11 cellular contexts compared by ENCODE assay signal in genomic region chr16:66070140-66070887, GRCh38.
A peak's percentile ranks its signal among the peaks of the same experiment; 100 is the strongest.
DNase-seq lines count a peak whose midpoint lies in the region; ATAC-seq and TF ChIP-seq lines count a peak whose summit lies in the region.
"Had no signal": no experiment of that assay in that cellular context is flagged by ENCODE, and none has a peak within 500 bp of the region (broad histone marks: within the 10 kb centered on the region; RNA-seq: fewer than 3 reads in every experiment).

No MANE protein-coding gene starts in this region.

- peaks cover 8% of the 10 kb centered on the region for H3K9me3 Mint-ChIP-seq in mesothelial cell of epicardium

- TF ChIP-seq CTCF in esophagus muscularis mucosa (IDR thresholded peaks at IDR 0.05) (no peak), mesothelial cell of epicardium (IDR thresholded peaks at IDR 0.05; ENCODE audit: unreplicated experiment) (no peak), transverse colon (IDR thresholded peaks at IDR 0.05) (no peak)

- DNase-seq in NCI-H345 (lab: John Stamatoyannopoulos, UW) (peak; percentile 6), NCI-H345 treated with DMSO at 0.1 percent for 48 hours (lab: John Stamatoyannopoulos, UW; ENCODE audit: unreplicated experiment) (no peak), esophagus muscularis mucosa (ENCODE audit: extremely low spot score) (peak; percentile 93), mesothelial cell of epicardium (ENCODE audit: low spot score in 2 of 2, unreplicated experiment in 2 of 2) (no peak), transverse colon (peak; percentile 52), NCI-H2107 treated with DMSO at 0.1 percent for 48 hours (lab: John Stamatoyannopoulos, UW; ENCODE audit: unreplicated experiment) (no peak)

- TF ChIP-seq EP300 in esophagus muscularis mucosa (IDR thresholded peaks at IDR 0.05) = no peak
- TF ChIP-seq EP300 in transverse colon (IDR thresholded peaks at IDR 0.05; ENCODE audit: low read depth) = no peak

- peaks cover 7% of the 10 kb centered on the region for H3K27me3 Mint-ChIP-seq in mesothelial cell of epicardium (ENCODE audit: low read depth)

- no peaks in the 10 kb centered on the region for H3K36me3 ChIP-seq in esophagus muscularis mucosa
- no peaks in the 10 kb centered on the region for H3K36me3 ChIP-seq in transverse colon
- H3K36me3 ChIP-seq: breast epithelium, neutrophil had no signal

- ATAC-seq in HG02798 (IDR thresholded peaks at IDR 0.05; ENCODE audit: poor library complexity, unreplicated experiment) (no peak), GM18505 (IDR thresholded peaks at IDR 0.05; ENCODE audit: unreplicated experiment) (no peak)
- ATAC-seq: A549 had no signal

- 54% methylated on average over 5 of the region's 5 CpGs for WGBS in esophagus muscularis mucosa
- 71 to 72% methylated on average over 4 to 5 of the region's 5 CpGs for WGBS in transverse colon (ENCODE audit: low coverage in 1 of 2), 2 donors

- intact Hi-C loops in esophagus muscularis mucosa (cut with DNase I) = no loop called here
- intact Hi-C loops in transverse colon (cut with DNase I; ENCODE audit: low total_unique reads) = no loop called here

- H3K4me3 Mint-ChIP-seq in mesothelial cell of epicardium = no peak overlapping the region

- H3K9me3 ChIP-seq in esophagus muscularis mucosa (no peaks in the 10 kb centered on the region), transverse colon (no peaks in the 10 kb centered on the region)
- H3K9me3 ChIP-seq: A549, breast epithelium, neutrophil had no signal

- H3K4me1 ChIP-seq in esophagus muscularis mucosa (peaks cover 16 to 32% (median 29%) of the 10 kb centered on the region in 4 donors), transverse colon (peaks cover 0 to 14% (median 5%) of the 10 kb centered on the region in 4 donors)
- H3K4me1 ChIP-seq: A549, breast epithelium had no signal

- TF ChIP-seq POLR2A in esophagus muscularis mucosa (IDR thresholded peaks at IDR 0.05; ENCODE audit: low read depth) (no peak), transverse colon (IDR thresholded peaks at IDR 0.05) (no peak), GM18505 (IDR thresholded peaks at IDR 0.05; ENCODE audit: borderline replicate concordance, extremely low read depth, insufficient read depth, insufficient read length) (no peak)

- H3K27ac ChIP-seq in esophagus muscularis mucosa (replicated peaks in 1 of 4) (peak overlapping the region in 1 of 4 donors; percentile 56), transverse colon (peak overlapping the region in 1 of 4 donors; percentile 28)
- H3K27ac ChIP-seq: A549, breast epithelium, neutrophil had no signal

- H3K27me3 ChIP-seq in esophagus muscularis mucosa (no peaks in the 10 kb centered on the region), transverse colon (no peaks in the 10 kb centered on the region)
- H3K27me3 ChIP-seq: breast epithelium had no signal

- no peaks in the 10 kb centered on the region for H3K36me3 Mint-ChIP-seq in mesothelial cell of epicardium

- H3K27ac Mint-ChIP-seq in mesothelial cell of epicardium = peak overlapping the region; percentile 23

- H3K4me3 ChIP-seq in esophagus muscularis mucosa = no peak overlapping the region
- no peak overlapping the region for H3K4me3 ChIP-seq in transverse colon
- H3K4me3 ChIP-seq: A549, breast epithelium had no signal

- in situ Hi-C loops in transverse colon (cut with MboI; ENCODE audit: low pct_ligation_motif_present in 1 of 4, low pct_unique_long_range_greater_than_20kb in 1 of 4, low sequenced_read_pairs in 3 of 4) = no loop called here

- peaks cover 11% of the 10 kb centered on the region for H3K4me1 Mint-ChIP-seq in mesothelial cell of epicardium

Comparison
In these comparisons a context has a peak if more than half of its experiments do, and no peak if none do; other contexts are left out.
1. DNase-seq: peak in NCI-H345 (single experiment), esophagus muscularis mucosa (single experiment) and transverse colon (single experiment); none in NCI-H345 treated with DMSO at 0.1 percent for 48 hours (single experiment), mesothelial cell of epicardium (0 of 2) and NCI-H2107 treated with DMSO at 0.1 percent for 48 hours (single experiment).